Comparison of ENCODE assay signal across 2 cellular contexts in genomic region chr5:17180330-17180843, GRCh38.
TF ChIP-seq lines count a peak whose summit lies in the region.

No MANE protein-coding gene starts in this region.

TF ChIP-seq in SK-N-SH, 30 proteins besides CTCF, POLR2A, EP300 and RAD21 (continued from another document):
- TF ChIP-seq, protein P1, sequence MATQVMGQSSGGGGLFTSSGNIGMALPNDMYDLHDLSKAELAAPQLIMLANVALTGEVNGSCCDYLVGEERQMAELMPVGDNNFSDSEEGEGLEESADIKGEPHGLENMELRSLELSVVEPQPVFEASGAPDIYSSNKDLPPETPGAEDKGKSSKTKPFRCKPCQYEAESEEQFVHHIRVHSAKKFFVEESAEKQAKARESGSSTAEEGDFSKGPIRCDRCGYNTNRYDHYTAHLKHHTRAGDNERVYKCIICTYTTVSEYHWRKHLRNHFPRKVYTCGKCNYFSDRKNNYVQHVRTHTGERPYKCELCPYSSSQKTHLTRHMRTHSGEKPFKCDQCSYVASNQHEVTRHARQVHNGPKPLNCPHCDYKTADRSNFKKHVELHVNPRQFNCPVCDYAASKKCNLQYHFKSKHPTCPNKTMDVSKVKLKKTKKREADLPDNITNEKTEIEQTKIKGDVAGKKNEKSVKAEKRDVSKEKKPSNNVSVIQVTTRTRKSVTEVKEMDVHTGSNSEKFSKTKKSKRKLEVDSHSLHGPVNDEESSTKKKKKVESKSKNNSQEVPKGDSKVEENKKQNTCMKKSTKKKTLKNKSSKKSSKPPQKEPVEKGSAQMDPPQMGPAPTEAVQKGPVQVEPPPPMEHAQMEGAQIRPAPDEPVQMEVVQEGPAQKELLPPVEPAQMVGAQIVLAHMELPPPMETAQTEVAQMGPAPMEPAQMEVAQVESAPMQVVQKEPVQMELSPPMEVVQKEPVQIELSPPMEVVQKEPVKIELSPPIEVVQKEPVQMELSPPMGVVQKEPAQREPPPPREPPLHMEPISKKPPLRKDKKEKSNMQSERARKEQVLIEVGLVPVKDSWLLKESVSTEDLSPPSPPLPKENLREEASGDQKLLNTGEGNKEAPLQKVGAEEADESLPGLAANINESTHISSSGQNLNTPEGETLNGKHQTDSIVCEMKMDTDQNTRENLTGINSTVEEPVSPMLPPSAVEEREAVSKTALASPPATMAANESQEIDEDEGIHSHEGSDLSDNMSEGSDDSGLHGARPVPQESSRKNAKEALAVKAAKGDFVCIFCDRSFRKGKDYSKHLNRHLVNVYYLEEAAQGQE (IDR thresholded peaks at IDR 0.05; ENCODE audit: low read depth, low read length), result no peak
- TF ChIP-seq USF1 (IDR thresholded peaks at IDR 0.05; ENCODE audit: borderline replicate concordance, low read depth) (no peak), POLR2AphosphoS5 (IDR thresholded peaks at IDR 0.05; ENCODE audit: low read depth, low read length) (no peak), CHD2 (IDR thresholded peaks at IDR 0.05; ENCODE audit: low read length, partially characterized antibody) (no peak), FOXJ3 (CRISPR knock-in tag; IDR thresholded peaks at IDR 0.05) (no peak), MAX (IDR thresholded peaks at IDR 0.05; ENCODE audit: low read depth) (no peak), MEF2A (IDR thresholded peaks at IDR 0.05; ENCODE audit: borderline replicate concordance, low read depth) (no peak), FOSL2 (IDR thresholded peaks at IDR 0.05; ENCODE audit: borderline replicate concordance, low read depth) (no peak), GATA2 (CRISPR knock-in tag; IDR thresholded peaks at IDR 0.05) (no peak), YY1 (IDR thresholded peaks at IDR 0.05; ENCODE audit: low read depth) (no peak), TCF12 (IDR thresholded peaks at IDR 0.05) (no peak), NFIC (IDR thresholded peaks at IDR 0.05; ENCODE audit: borderline replicate concordance) (no peak), RCOR1 (IDR thresholded peaks at IDR 0.05; ENCODE audit: low read length) (no peak), JUND (IDR thresholded peaks at IDR 0.05) (no peak), FOXM1 (IDR thresholded peaks at IDR 0.05; ENCODE audit: low read depth) (no peak), RFX5 (IDR thresholded peaks at IDR 0.05; ENCODE audit: low read length) (no peak), USF2 (IDR thresholded peaks at IDR 0.05; ENCODE audit: borderline replicate concordance, low read depth, low read length) (no peak)
TF ChIP-seq in SK-N-SH: peak in this region for 0.

TF ChIP-seq in SK-N-SH treated with all-trans-retinoic acid at 6 μM for 48 hours, 23 proteins besides CTCF, POLR2A, EP300 and RAD21 (continued from another document):
- TF ChIP-seq, protein P2, sequence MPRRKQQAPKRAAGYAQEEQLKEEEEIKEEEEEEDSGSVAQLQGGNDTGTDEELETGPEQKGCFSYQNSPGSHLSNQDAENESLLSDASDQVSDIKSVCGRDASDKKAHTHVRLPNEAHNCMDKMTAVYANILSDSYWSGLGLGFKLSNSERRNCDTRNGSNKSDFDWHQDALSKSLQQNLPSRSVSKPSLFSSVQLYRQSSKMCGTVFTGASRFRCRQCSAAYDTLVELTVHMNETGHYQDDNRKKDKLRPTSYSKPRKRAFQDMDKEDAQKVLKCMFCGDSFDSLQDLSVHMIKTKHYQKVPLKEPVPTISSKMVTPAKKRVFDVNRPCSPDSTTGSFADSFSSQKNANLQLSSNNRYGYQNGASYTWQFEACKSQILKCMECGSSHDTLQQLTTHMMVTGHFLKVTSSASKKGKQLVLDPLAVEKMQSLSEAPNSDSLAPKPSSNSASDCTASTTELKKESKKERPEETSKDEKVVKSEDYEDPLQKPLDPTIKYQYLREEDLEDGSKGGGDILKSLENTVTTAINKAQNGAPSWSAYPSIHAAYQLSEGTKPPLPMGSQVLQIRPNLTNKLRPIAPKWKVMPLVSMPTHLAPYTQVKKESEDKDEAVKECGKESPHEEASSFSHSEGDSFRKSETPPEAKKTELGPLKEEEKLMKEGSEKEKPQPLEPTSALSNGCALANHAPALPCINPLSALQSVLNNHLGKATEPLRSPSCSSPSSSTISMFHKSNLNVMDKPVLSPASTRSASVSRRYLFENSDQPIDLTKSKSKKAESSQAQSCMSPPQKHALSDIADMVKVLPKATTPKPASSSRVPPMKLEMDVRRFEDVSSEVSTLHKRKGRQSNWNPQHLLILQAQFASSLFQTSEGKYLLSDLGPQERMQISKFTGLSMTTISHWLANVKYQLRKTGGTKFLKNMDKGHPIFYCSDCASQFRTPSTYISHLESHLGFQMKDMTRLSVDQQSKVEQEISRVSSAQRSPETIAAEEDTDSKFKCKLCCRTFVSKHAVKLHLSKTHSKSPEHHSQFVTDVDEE (CRISPR knock-in tag; IDR thresholded peaks at IDR 0.05), result no peak
- TF ChIP-seq POU6F1 (CRISPR knock-in tag; IDR thresholded peaks at IDR 0.05; ENCODE audit: borderline replicate concordance, low read depth) (no peak), ZFP3 (CRISPR knock-in tag; IDR thresholded peaks at IDR 0.05) (no peak), CSRNP3 (CRISPR knock-in tag; IDR thresholded peaks at IDR 0.05) (no peak), ESRRG (CRISPR knock-in tag; IDR thresholded peaks at IDR 0.05) (no peak), TCF4 (CRISPR knock-in tag; IDR thresholded peaks at IDR 0.05; ENCODE audit: borderline replicate concordance) (no peak), ZNF565 (CRISPR knock-in tag; conservative IDR thresholded peaks at IDR 0.05; ENCODE audit: low read depth) (no peak), PPARA (CRISPR knock-in tag; IDR thresholded peaks at IDR 0.05; ENCODE audit: borderline replicate concordance) (no peak)
- TF ChIP-seq, protein P3, sequence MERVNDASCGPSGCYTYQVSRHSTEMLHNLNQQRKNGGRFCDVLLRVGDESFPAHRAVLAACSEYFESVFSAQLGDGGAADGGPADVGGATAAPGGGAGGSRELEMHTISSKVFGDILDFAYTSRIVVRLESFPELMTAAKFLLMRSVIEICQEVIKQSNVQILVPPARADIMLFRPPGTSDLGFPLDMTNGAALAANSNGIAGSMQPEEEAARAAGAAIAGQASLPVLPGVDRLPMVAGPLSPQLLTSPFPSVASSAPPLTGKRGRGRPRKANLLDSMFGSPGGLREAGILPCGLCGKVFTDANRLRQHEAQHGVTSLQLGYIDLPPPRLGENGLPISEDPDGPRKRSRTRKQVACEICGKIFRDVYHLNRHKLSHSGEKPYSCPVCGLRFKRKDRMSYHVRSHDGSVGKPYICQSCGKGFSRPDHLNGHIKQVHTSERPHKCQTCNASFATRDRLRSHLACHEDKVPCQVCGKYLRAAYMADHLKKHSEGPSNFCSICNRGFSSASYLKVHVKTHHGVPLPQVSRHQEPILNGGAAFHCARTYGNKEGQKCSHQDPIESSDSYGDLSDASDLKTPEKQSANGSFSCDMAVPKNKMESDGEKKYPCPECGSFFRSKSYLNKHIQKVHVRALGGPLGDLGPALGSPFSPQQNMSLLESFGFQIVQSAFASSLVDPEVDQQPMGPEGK (CRISPR knock-in tag; IDR thresholded peaks at IDR 0.05; ENCODE audit: borderline replicate concordance), result no peak
